Comparison of ENCODE assay signal across 8 cellular contexts in genomic region chr10:131979821-131980270, GRCh38. TPM values are rescaled to one million over a fixed set of nuclear protein-coding genes. Genes with fewer than 3 reads are reported as not detected.
DNase-seq lines count a peak whose midpoint lies in the region; ATAC-seq lines count a peak whose summit lies in the region.

No MANE protein-coding gene starts in this region.

- ATAC-seq in activated CD8-positive, alpha-beta T cell treated with anti-CD3 and anti-CD28 coated beads, Interleukin-2, amount 10 ng/mL, durations not matched to agents 7 days and 5 days: no peak
- ATAC-seq in HG03159 (IDR thresholded peaks at IDR 0.05; ENCODE audit: unreplicated experiment) (no peak), HG03196 (IDR thresholded peaks at IDR 0.05; ENCODE audit: unreplicated experiment) (no peak)

- H3K36me3 Mint-ChIP-seq in activated CD8-positive, alpha-beta T cell treated with anti-CD3 and anti-CD28 coated beads, Interleukin-2, amount 10 ng/mL, durations not matched to agents 7 days and 5 days (ENCODE audit: low read depth): peaks cover 48% of the 10 kb centered on the region

- no peaks in the 10 kb centered on the region for H3K9me3 Mint-ChIP-seq in activated CD8-positive, alpha-beta T cell treated with anti-CD3 and anti-CD28 coated beads, Interleukin-2, amount 10 ng/mL, durations not matched to agents 7 days and 5 days (ENCODE audit: insufficient read depth)

- intact Hi-C loops in cardiac septum (cut with DNase I): loop anchor here (5.0 kb wide), 2 partner anchors 42 to 78 kb away; partner anchors contain the start of gene PPP2R2D

- H3K4me3 Mint-ChIP-seq in activated CD8-positive, alpha-beta T cell treated with anti-CD3 and anti-CD28 coated beads, Interleukin-2, amount 10 ng/mL, durations not matched to agents 7 days and 5 days: peak overlapping the region; percentile 76

- CTCF ChIA-PET in activated CD8-positive, alpha-beta T cell treated with anti-CD3 and anti-CD28 coated beads, Interleukin-2, amount 10 ng/mL, durations not matched to agents 7 days and 5 days (lab: Charles Lee): interaction anchor here (0.8 kb wide), 1 partner anchor 14 kb away, joined by 3 read pairs; no protein-coding TSS in a partner anchor

- H3K4me1 Mint-ChIP-seq in activated CD8-positive, alpha-beta T cell treated with anti-CD3 and anti-CD28 coated beads, Interleukin-2, amount 10 ng/mL, durations not matched to agents 7 days and 5 days (ENCODE audit: low read depth): peaks cover 54% of the 10 kb centered on the region

- no peak overlapping the region for H3K27ac Mint-ChIP-seq in activated CD8-positive, alpha-beta T cell treated with anti-CD3 and anti-CD28 coated beads, Interleukin-2, amount 10 ng/mL, durations not matched to agents 7 days and 5 days

- peaks cover 12% of the 10 kb centered on the region for H3K27me3 Mint-ChIP-seq in activated CD8-positive, alpha-beta T cell treated with anti-CD3 and anti-CD28 coated beads, Interleukin-2, amount 10 ng/mL, durations not matched to agents 7 days and 5 days (ENCODE audit: low read depth)

- POLR2A ChIA-PET in activated CD8-positive, alpha-beta T cell treated with anti-CD3 and anti-CD28 coated beads, Interleukin-2, amount 10 ng/mL, durations not matched to agents 7 days and 5 days (lab: Charles Lee): interaction anchor here (1.5 kb wide), 1 partner anchor 80 kb away, joined by 3 read pairs; no protein-coding TSS in a partner anchor

- DNase-seq in GM03348 (ENCODE audit: low spot score) (peak; percentile 77), cardiac septum (ENCODE audit: low spot score) (peak; percentile 75), retina (peak; percentile 61), SHP77 (lab: John Stamatoyannopoulos, UW) (no peak), NCI-H187 treated with DMSO at 0.1 percent for 48 hours (lab: John Stamatoyannopoulos, UW) (no peak)
- no peak for DNase-seq in activated CD8-positive, alpha-beta T cell treated with anti-CD3 and anti-CD28 coated beads, Interleukin-2, amount 10 ng/mL, durations not matched to agents 7 days and 5 days

RNA-seq across cellular contexts. Expression of gene BNIP3, which starts 1.9 kb away (rescaled TPM):
- total RNA-seq in activated CD8-positive, alpha-beta T cell treated with anti-CD3 and anti-CD28 coated beads, Interleukin-2, amount 10 ng/mL, durations not matched to agents 7 days and 5 days: 10 to 100 TPM; 61.5 to 62.9 TPM
- total RNA-seq in cardiac septum: 112 TPM

Comparison
In these comparisons a context has a peak if more than half of its experiments do, and no peak if none do; other contexts are left out.
1. DNase-seq: peak in GM03348 (single experiment), cardiac septum (single experiment) and retina (single experiment); none in activated CD8-positive, alpha-beta T cell treated with anti-CD3 and anti-CD28 coated beads, Interleukin-2, amount 10 ng/mL, durations not matched to agents 7 days and 5 days (single experiment), SHP77 (0 of 2) and NCI-H187 treated with DMSO at 0.1 percent for 48 hours (single experiment).